ENCODE assay signal across 8 cellular contexts in the genomic region with DNA sequence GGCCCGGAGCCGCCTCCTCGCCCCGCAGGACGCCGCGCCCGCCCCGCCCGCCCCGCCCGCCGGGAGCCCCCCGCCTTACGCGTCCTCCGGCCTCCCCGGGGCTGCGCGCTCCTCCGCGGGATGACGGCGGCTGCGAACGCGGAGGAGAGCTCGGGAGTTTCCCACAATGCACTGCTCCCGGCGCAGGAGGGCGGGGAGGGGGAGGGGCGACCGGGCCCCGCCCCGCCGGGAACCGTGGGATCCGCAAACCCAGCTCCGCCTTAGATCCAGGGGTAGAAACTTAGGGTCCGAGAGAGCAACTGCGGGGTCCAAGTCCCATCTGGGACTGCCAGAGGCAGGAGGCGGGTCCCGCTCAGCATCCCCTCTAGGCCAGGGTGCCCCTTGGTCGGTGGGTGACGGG. TPM values are rescaled to one million over a fixed set of nuclear protein-coding genes. Genes with fewer than 3 reads are reported as not detected.
DNase-seq lines count a peak whose midpoint lies in the region; ATAC-seq, FAIRE-seq and TF ChIP-seq lines count a peak whose summit lies in the region.

A gene (minus strand): TSS at position 140 of the 400 bp plus-strand sequence. CDS start 1,514 bp downstream, outside the sequence.

- H3K4me1 ChIP-seq in endothelial cell of umbilical vein (ENCODE audit: control insufficient read depth, extremely low read depth, insufficient read depth, low read length) (no peaks in the 10 kb centered on the region), transverse colon (peaks cover under 1 to 13% (median 7%) of the 10 kb centered on the region in 4 donors)

- H2AFZ ChIP-seq in endothelial cell of umbilical vein (ENCODE audit: low read depth, low read length): no peak within 1 kb of the TSS

- no peaks in the 10 kb centered on the region for H3K36me3 ChIP-seq in endothelial cell of umbilical vein (ENCODE audit: control insufficient read depth in 2 of 2, extremely low read depth in 1 of 2, insufficient read depth in 2 of 2, low read length in 2 of 2)
- H3K36me3 ChIP-seq in transverse colon: no peaks in the 10 kb centered on the region

- POLR2A ChIA-PET in endothelial cell of umbilical vein (lab: Charles Lee): interaction anchor here (0.6 kb wide), 1 partner anchor 29 kb away, joined by 3 read pairs; a partner anchor contains a TSS

- peak; percentile 61 for FAIRE-seq in endothelial cell of umbilical vein (lab: Jason Lieb, UNC)

- H3K79me2 ChIP-seq in endothelial cell of umbilical vein (ENCODE audit: control insufficient read depth, insufficient read depth, low read length): no peaks in the 10 kb centered on the region

- H3K9me3 ChIP-seq in endothelial cell of umbilical vein (replicated peaks; ENCODE audit: control insufficient read depth, insufficient read depth, low read length) (no peaks in the 10 kb centered on the region), transverse colon (no peaks in the 10 kb centered on the region)

- no peaks in the 10 kb centered on the region for H4K20me1 ChIP-seq in endothelial cell of umbilical vein (replicated peaks; ENCODE audit: control insufficient read depth, extremely low read depth, insufficient read depth, low read length)

- BruUV-seq in endothelial cell of umbilical vein (replicated peaks; lab: Mats Ljungman, UMichigan): no TSS peak

- H3K27ac ChIP-seq in endothelial cell of umbilical vein (ENCODE audit: insufficient read depth, low read depth, low read length) (no peak within 1 kb of the TSS), transverse colon (no peak within 1 kb of the TSS)

- dilution Hi-C loops in endothelial cell of umbilical vein (cut with MboI; ENCODE audit: extremely low pct_ligation_motif_present, low sequenced_read_pairs): no loop called here

- H3K4me2 ChIP-seq in endothelial cell of umbilical vein (ENCODE audit: insufficient read depth, low read length): no peak within 1 kb of the TSS

- no peak for TF ChIP-seq EP300 in transverse colon (IDR thresholded peaks at IDR 0.05; ENCODE audit: low read depth)

- H3K4me3 ChIP-seq in endothelial cell of umbilical vein (replicated peaks in 1 of 3; ENCODE audit: insufficient read depth in 1 of 3, low read depth in 1 of 3, low read length in 3 of 3) (no peak within 1 kb of the TSS), retinal pigment epithelial cell (ENCODE audit: low read length) (peak within 1 kb of the TSS; percentile 44), transverse colon (no peak within 1 kb of the TSS)

- in situ Hi-C loops in transverse colon (cut with MboI; ENCODE audit: low pct_ligation_motif_present in 1 of 4, low pct_unique_long_range_greater_than_20kb in 1 of 4, low sequenced_read_pairs in 3 of 4): no loop called here

- DNase-seq in NCI-H1694 treated with DMSO at 0.1 percent for 48 hours (lab: John Stamatoyannopoulos, UW) (peak; percentile 16), NCI-H1694 (lab: John Stamatoyannopoulos, UW) (no peak), endothelial cell of umbilical vein (ENCODE audit: low read depth, low spot score) (no peak), retinal pigment epithelial cell (ENCODE audit: low read depth) (no peak), transverse colon (no peak)

- TF ChIP-seq POLR2A in endothelial cell of umbilical vein (IDR thresholded peaks at IDR 0.05; ENCODE audit: low read depth, low read length) (no peak), transverse colon (IDR thresholded peaks at IDR 0.05) (no peak)

- H3K27me3 ChIP-seq in endothelial cell of umbilical vein (ENCODE audit: control insufficient read depth in 2 of 2, insufficient read depth in 2 of 2, low read length in 2 of 2): no peaks in the 10 kb centered on the region
- peaks cover 25% of the 10 kb centered on the region for H3K27me3 ChIP-seq in transverse colon

- H3K9ac ChIP-seq in endothelial cell of umbilical vein (replicated peaks; ENCODE audit: extremely low read depth, insufficient read depth, low read length): no peak within 1 kb of the TSS

- ATAC-seq in SK-N-SH treated with all-trans-retinoic acid at 6 μM for 48 hours: peak; percentile 43
- ATAC-seq in GM19463 (IDR thresholded peaks at IDR 0.05; ENCODE audit: unreplicated experiment): no peak
- ATAC-seq in GM21390 (IDR thresholded peaks at IDR 0.05; ENCODE audit: unreplicated experiment): no peak

- CTCF ChIA-PET in endothelial cell of umbilical vein (lab: Charles Lee): interaction anchor here (1.0 to 1.5 kb wide), 2 partner anchors 13 to 62 kb away, joined by 4 read pairs; a partner anchor contains a TSS

- H3K9me1 ChIP-seq in endothelial cell of umbilical vein (replicated peaks; ENCODE audit: control insufficient read depth, extremely low read depth, insufficient read depth, low read length): no peaks in the 10 kb centered on the region

- 24% methylated on average over 11 of the region's 45 CpGs; no CpG with 5 or more reads in 1 of the 2 donors for WGBS in transverse colon (ENCODE audit: low coverage in 1 of 2), 2 donors

- TF ChIP-seq CTCF in endothelial cell of umbilical vein (IDR thresholded peaks at IDR 0.05; ENCODE audit: extremely low read depth in 1 of 2, insufficient read depth in 1 of 2, low read depth in 1 of 2, low read length in 2 of 2) (no peak), retinal pigment epithelial cell (conservative IDR thresholded peaks at IDR 0.05; ENCODE audit: low read depth, low read length) (no peak), transverse colon (IDR thresholded peaks at IDR 0.05) (no peak)

- intact Hi-C loops in endothelial cell of umbilical vein (cut with micrococcal nuclease) (no loop called here), transverse colon (cut with DNase I; ENCODE audit: low total_unique reads) (no loop called here)

TF ChIP-seq in SK-N-SH treated with all-trans-retinoic acid at 6 μM for 48 hours, 23 proteins besides CTCF, POLR2A, EP300 and RAD21:
- no peak for TF ChIP-seq ISL1 (CRISPR knock-in tag; IDR thresholded peaks at IDR 0.05)

TF ChIP-seq in endothelial cell of umbilical vein, 7 proteins besides CTCF, POLR2A, EP300 and RAD21:
- TF ChIP-seq EZH2 (IDR thresholded peaks at IDR 0.05; ENCODE audit: borderline replicate concordance, low read depth, low read length, severe bottlenecking) (no peak), FOS (IDR thresholded peaks at IDR 0.05; ENCODE audit: borderline replicate concordance, insufficient read depth, low read length) (no peak), MYC (IDR thresholded peaks at IDR 0.05; ENCODE audit: low read depth, low read length) (no peak), POLR2AphosphoS5 (IDR thresholded peaks at IDR 0.05; ENCODE audit: insufficient read depth, low read depth, low read length) (peak; percentile 46)
- TF ChIP-seq, protein P1, sequence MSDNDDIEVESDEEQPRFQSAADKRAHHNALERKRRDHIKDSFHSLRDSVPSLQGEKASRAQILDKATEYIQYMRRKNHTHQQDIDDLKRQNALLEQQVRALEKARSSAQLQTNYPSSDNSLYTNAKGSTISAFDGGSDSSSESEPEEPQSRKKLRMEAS (IDR thresholded peaks at IDR 0.05; ENCODE audit: insufficient read depth, insufficient read length): no peak
TF ChIP-seq in endothelial cell of umbilical vein: peak in this region for 1.

RNA-seq across cellular contexts. Expression of the gene that starts here (rescaled TPM):
- total RNA-seq in endothelial cell of umbilical vein: 0.40 and 0.83 TPM in 2 replicates
- polyA plus RNA-seq in endothelial cell of umbilical vein: 0.15 and 0.27 TPM in 2 replicates
- polyA plus RNA-seq in endothelial cell of umbilical vein (2011; cell fraction: cytosol; rRNA removed): 0.21 and 0.24 TPM in 2 replicates
- polyA plus RNA-seq in endothelial cell of umbilical vein (2011; cell fraction: nucleus; rRNA removed): 0.12 and 0.15 TPM in 2 replicates
- 0.89 and 2.1 TPM in 2 replicates for polyA plus RNA-seq in endothelial cell of umbilical vein (2012)
- polyA minus RNA-seq in endothelial cell of umbilical vein: not detected in 2 replicates
- polyA minus RNA-seq in endothelial cell of umbilical vein (2011; cell fraction: cytosol; rRNA and poly(A)+ RNA removed): not detected
- polyA minus RNA-seq in endothelial cell of umbilical vein (2011; cell fraction: nucleus; rRNA and poly(A)+ RNA removed): not detected in 2 replicates
- 1 to 10 TPM in 1 of 4 donors, under 1 TPM in 1, not detected in 2; 0.79 to 1.2 TPM for total RNA-seq in transverse colon
